24 cellular contexts compared by ENCODE assay signal in genomic region chr19:8835446-8835845, GRCh38. TPM values are rescaled to one million over a fixed set of nuclear protein-coding genes. Genes with fewer than 3 reads are reported as not detected.
"Had no signal": no experiment of that assay in that cellular context is flagged by ENCODE, and none has a peak within 500 bp of the region (broad histone marks: within the 10 kb centered on the region; RNA-seq: fewer than 3 reads in every experiment).

No MANE protein-coding gene starts in this region.

- ATAC-seq: Panc1, PC-3, T-cell had no signal

- FAIRE-seq: HTR-8/SVneo had no signal

- DNase-seq: Karpas-422, KG1, MG63, NCI-H1048, NCI-H1105, NCI-H1417, NCI-H1436 treated with DMSO at 0.1 percent for 48 hours, NCI-H1694, NCI-H1930, NCI-H2081, NCI-H2107, NCI-H2227 treated with DMSO at 0.1 percent for 48 hours, NCI-H524, NCI-H526 treated with DMSO at 0.1 percent for 48 hours, NCI-H774, PC-3, SHP77, SK-N-SH, SW 1271, T-cell had no signal

RNA-seq across cellular contexts. Expression of gene MBD3L1, which starts 3.3 kb away (rescaled TPM):
- total RNA-seq: NCI-H460, PC-3, SK-MEL-5, T-cell had no signal
